In genomic region chr9:21974542-21975409, GRCh38 we compare ENCODE assay signal across 9 cellular contexts. TPM values are rescaled to one million over a fixed set of nuclear protein-coding genes. Genes with fewer than 3 reads are reported as not detected.
A peak's percentile ranks its signal among the peaks of the same experiment; 100 is the strongest.
DNase-seq lines count a peak whose midpoint lies in the region; ATAC-seq and TF ChIP-seq lines count a peak whose summit lies in the region.
"Had no signal": no experiment of that assay in that cellular context is flagged by ENCODE, and none has a peak within 500 bp of the region (broad histone marks: within the 10 kb centered on the region; RNA-seq: fewer than 3 reads in every experiment).

No MANE protein-coding gene starts in this region.

- H3K4me3 ChIP-seq in ectodermal cell (ENCODE audit: insufficient read depth, low read depth, low read length) = peak overlapping the region; percentile 42
- peak overlapping the region; percentile 43 for H3K4me3 ChIP-seq in mesodermal cell (ENCODE audit: extremely low read depth, insufficient read depth, low read length, poor library complexity, severe bottlenecking)
- peak overlapping the region in 2 of 3 donors; percentile 9 to 39 for H3K4me3 ChIP-seq in thyroid gland (replicated peaks in 1 of 3)

- intact Hi-C loops in thyroid gland (cut with DNase I) = loop anchor here (10.0 kb wide), 1 partner anchor 50 kb away; no protein-coding TSS in a partner anchor

- DNase-seq in DMS153 treated with DMSO at 0.1 percent for 48 hours (lab: John Stamatoyannopoulos, UW; ENCODE audit: unreplicated experiment) (peak; percentile 82), thyroid gland (peak; percentile 14 to 19), G401 (ENCODE audit: low spot score) (no peak)

- peaks cover 94% of the 10 kb centered on the region for H3K27me3 Mint-ChIP-seq in T-helper 1 cell treated with Interleukin-12 subunit alpha and Interleukin-12 subunit beta and Interleukin-4 antibody, amounts not matched to agents 30 μg/mL and 1 μg/mL, for 36 hours (ENCODE audit: low read depth)

- ATAC-seq in GM21515 (IDR thresholded peaks at IDR 0.05; ENCODE audit: unreplicated experiment) = peak; percentile 54

- peak; percentile 20; the same call in 1 of the 2 replicates for TF ChIP-seq EP300 in Ishikawa (IDR thresholded peaks at IDR 0.05; ENCODE audit: borderline replicate concordance)

- no peak for TF ChIP-seq CTCF in thyroid gland (IDR thresholded peaks at IDR 0.05)

- H3K36me3 Mint-ChIP-seq in T-helper 1 cell treated with Interleukin-12 subunit alpha and Interleukin-12 subunit beta and Interleukin-4 antibody, amounts not matched to agents 30 μg/mL and 1 μg/mL, for 36 hours (ENCODE audit: low read depth) = peaks cover 15% of the 10 kb centered on the region

- no peak overlapping the region for H3K27ac ChIP-seq in ectodermal cell (ENCODE audit: insufficient read depth, low read depth, low read length, poor library complexity, severe bottlenecking)
- no peak overlapping the region for H3K27ac ChIP-seq in mesodermal cell (ENCODE audit: low read depth, low read length, severe bottlenecking)
- H3K27ac ChIP-seq in thyroid gland = no peak overlapping the region

- H3K4me1 ChIP-seq in ectodermal cell (ENCODE audit: control insufficient read depth, insufficient read depth, low read length) (peaks cover 4% of the 10 kb centered on the region), mesodermal cell (ENCODE audit: control insufficient read depth, insufficient read depth, low read length, poor library complexity, severe bottlenecking) (peaks cover 8% of the 10 kb centered on the region), thyroid gland (peaks cover 10 to 17% of the 10 kb centered on the region in 2 donors)

- H3K9me3 Mint-ChIP-seq in T-helper 1 cell treated with Interleukin-12 subunit alpha and Interleukin-12 subunit beta and Interleukin-4 antibody, amounts not matched to agents 30 μg/mL and 1 μg/mL, for 36 hours = peaks cover 4% of the 10 kb centered on the region

- no peaks in the 10 kb centered on the region for H3K36me3 ChIP-seq in ectodermal cell (ENCODE audit: control insufficient read depth, insufficient read depth, low read length)
- H3K36me3 ChIP-seq in mesodermal cell (ENCODE audit: control insufficient read depth, insufficient read depth, low read length) = no peaks in the 10 kb centered on the region
- no peaks in the 10 kb centered on the region for H3K36me3 ChIP-seq in thyroid gland

- H3K27ac Mint-ChIP-seq in T-helper 1 cell treated with Interleukin-12 subunit alpha and Interleukin-12 subunit beta and Interleukin-4 antibody, amounts not matched to agents 30 μg/mL and 1 μg/mL, for 36 hours = peak overlapping the region; percentile 75

- in situ Hi-C loops in G401 (cut with HindIII; ENCODE audit: low sequenced_read_pairs) = no loop called here

- H3K27me3 ChIP-seq in ectodermal cell (ENCODE audit: control insufficient read depth, insufficient read depth, low read length, poor library complexity, severe bottlenecking) (peaks cover 100% of the 10 kb centered on the region), thyroid gland (peaks cover 71% of the 10 kb centered on the region)

- TF ChIP-seq RAD21 in Ishikawa (IDR thresholded peaks at IDR 0.05; ENCODE audit: low read depth) = no peak

- peak overlapping the region; percentile 86 for H3K4me3 Mint-ChIP-seq in T-helper 1 cell treated with Interleukin-12 subunit alpha and Interleukin-12 subunit beta and Interleukin-4 antibody, amounts not matched to agents 30 μg/mL and 1 μg/mL, for 36 hours

- no peak for TF ChIP-seq POLR2A in thyroid gland (IDR thresholded peaks at IDR 0.05)

- peaks cover 27% of the 10 kb centered on the region for H3K4me1 Mint-ChIP-seq in T-helper 1 cell treated with Interleukin-12 subunit alpha and Interleukin-12 subunit beta and Interleukin-4 antibody, amounts not matched to agents 30 μg/mL and 1 μg/mL, for 36 hours (ENCODE audit: low read depth)

- H3K9me3 ChIP-seq in ectodermal cell (ENCODE audit: control insufficient read depth, low read length) (no peaks in the 10 kb centered on the region), mesodermal cell (ENCODE audit: control insufficient read depth, low read length) (no peaks in the 10 kb centered on the region), thyroid gland (no peaks in the 10 kb centered on the region)

- WGBS in ectodermal cell, 2 experiments = 0% methylated on average over 62 to 63 of the region's 64 CpGs
- WGBS in mesodermal cell (ENCODE audit: insufficient coverage in 2 of 2), 2 experiments = 1 to 2% methylated on average over 32 to 43 of the region's 64 CpGs
- 3 to 5% methylated on average over 51 to 55 of the region's 64 CpGs for WGBS in thyroid gland, 2 donors

TF ChIP-seq in Ishikawa, 13 proteins besides CTCF, POLR2A, EP300 and RAD21:
- TF ChIP-seq CEBPB (IDR thresholded peaks at IDR 0.05) = no peak
- peak; percentile 92 for TF ChIP-seq ZBTB7A (IDR thresholded peaks at IDR 0.05; ENCODE audit: low read depth)
- 0 out of 2 replicates have a peak, but pooled peaks have one; percentile 37 for TF ChIP-seq USF1 (IDR thresholded peaks at IDR 0.05)
- peak; percentile 66 for TF ChIP-seq TCF12 (IDR thresholded peaks at IDR 0.05; ENCODE audit: low read depth)
- no peak for TF ChIP-seq CREB1 (IDR thresholded peaks at IDR 0.05; ENCODE audit: low read depth)
- TF ChIP-seq REST (IDR thresholded peaks at IDR 0.05; ENCODE audit: low read depth) = no peak
- no peak for TF ChIP-seq FOXM1 (IDR thresholded peaks at IDR 0.05; ENCODE audit: borderline replicate concordance, low read depth)
- TF ChIP-seq MAX (IDR thresholded peaks at IDR 0.05) = peak; percentile 93
- TF ChIP-seq EGR1 (IDR thresholded peaks at IDR 0.05) = peak; percentile 79
- peak; percentile 76 for TF ChIP-seq TAF1 (IDR thresholded peaks at IDR 0.05; ENCODE audit: low read depth)
- TF ChIP-seq TEAD4 (IDR thresholded peaks at IDR 0.05) = no peak
- TF ChIP-seq NFIC (IDR thresholded peaks at IDR 0.05) = peak; percentile 80
- TF ChIP-seq YY1 (IDR thresholded peaks at IDR 0.05; ENCODE audit: low read depth) = peak; percentile 69; the same call in 1 of the 2 replicates
TF ChIP-seq in Ishikawa: peak in this region for 8.

RNA-seq across cellular contexts. Expression of gene CDKN2A, which starts 19.4 kb away (rescaled TPM):
- polyA plus RNA-seq in ectodermal cell (2013, experiment 1 of 4) = 0.69 TPM
- polyA plus RNA-seq in ectodermal cell (2013, experiment 2 of 4) = not detected
- 0.43 TPM for polyA plus RNA-seq in ectodermal cell (2013, experiment 3 of 4)
- not detected for polyA plus RNA-seq in ectodermal cell (2013, experiment 4 of 4)
- 12.2 TPM for polyA plus RNA-seq in mesodermal cell (2013, experiment 1 of 2)
- polyA plus RNA-seq in mesodermal cell (2013, experiment 2 of 2) = 11.9 TPM
- total RNA-seq in thyroid gland = 1 to 10 TPM in 3 of 4 donors, not detected in 1; 1.9 to 2.3 (median 2.1) TPM
- 8.4 and 14.6 TPM in 2 replicates for total RNA-seq in G401 (2014; rRNA removed; shearing (Covaris generic))
- total RNA-seq: NCI-H460 had no signal

RNA-seq across cellular contexts. Expression of gene CDKN2B-AS1, which starts 19.8 kb away (rescaled TPM):
- not detected for polyA plus RNA-seq in ectodermal cell (2013, experiment 1 of 4)
- not detected for polyA plus RNA-seq in ectodermal cell (2013, experiment 2 of 4)
- polyA plus RNA-seq in ectodermal cell (2013, experiment 3 of 4) = not detected
- polyA plus RNA-seq in ectodermal cell (2013, experiment 4 of 4) = not detected
- polyA plus RNA-seq in mesodermal cell (2013, experiment 1 of 2) = 0.48 TPM
- 0.81 TPM for polyA plus RNA-seq in mesodermal cell (2013, experiment 2 of 2)
- under 1 TPM in 2 of 4 donors, not detected in 2; 0.38 to 0.56 TPM for total RNA-seq in thyroid gland
- not detected in 2 replicates for total RNA-seq in G401 (2014; rRNA removed; shearing (Covaris generic))
- total RNA-seq: NCI-H460 had no signal

RNA-seq across cellular contexts. Expression of gene CDKN2B, which starts 34.3 kb away (rescaled TPM):
- polyA plus RNA-seq in ectodermal cell (2013, experiment 1 of 4) = 0.17 TPM
- polyA plus RNA-seq in ectodermal cell (2013, experiment 2 of 4) = 0.14 TPM
- 0.27 TPM for polyA plus RNA-seq in ectodermal cell (2013, experiment 3 of 4)
- polyA plus RNA-seq in ectodermal cell (2013, experiment 4 of 4) = 0.08 TPM
- polyA plus RNA-seq in mesodermal cell (2013, experiment 1 of 2) = 26.1 TPM
- polyA plus RNA-seq in mesodermal cell (2013, experiment 2 of 2) = 17.1 TPM
- 1 to 10 TPM in 2 of 4 donors, under 1 TPM in 2; 0.44 to 2.0 (median 1.2) TPM for total RNA-seq in thyroid gland
- total RNA-seq in G401 (2014; rRNA removed; shearing (Covaris generic)) = 0.61 and 2.6 TPM in 2 replicates
- total RNA-seq: NCI-H460 had no signal
